In genomic region chr2:172772637-172773036, GRCh38 we compare ENCODE assay signal across 23 cellular contexts. TPM values are rescaled to one million over a fixed set of nuclear protein-coding genes. Genes with fewer than 3 reads are reported as not detected.
A peak's percentile ranks its signal among the peaks of the same experiment; 100 is the strongest.
DNase-seq lines count a peak whose midpoint lies in the region; ATAC-seq and TF ChIP-seq lines count a peak whose summit lies in the region.
"Had no signal": no experiment of that assay in that cellular context is flagged by ENCODE, and none has a peak within 500 bp of the region (broad histone marks: within the 10 kb centered on the region; RNA-seq: fewer than 3 reads in every experiment).

No MANE protein-coding gene starts in this region.

- DNase-seq in GM04504 (ENCODE audit: low read depth): peak; percentile 3
- DNase-seq in amniotic epithelial cell (ENCODE audit: low read depth): peak; percentile 81
- peak; percentile 10 for DNase-seq in fibroblast of gingiva (ENCODE audit: low read depth)
- peak; percentile 97 for DNase-seq in retinal pigment epithelial cell (ENCODE audit: low read depth)
- DNase-seq in ecto neural progenitor cell (ENCODE audit: low spot score): no peak
- DNase-seq in lower leg skin (ENCODE audit: low spot score in 2 of 2): no peak
- DNase-seq in effector CD4-positive, alpha-beta T cell: no peak
- DNase-seq: activated CD8-positive, alpha-beta memory T cell treated with anti-CD3 and anti-CD28 coated beads, Interleukin-2, amount 50 U/mL, for 4 hours; DMS79 treated with DMSO at 0.1 percent for 48 hours; kidney glomerular epithelial cell; MG63; NCI-H1436 treated with DMSO at 0.1 percent for 48 hours; NCI-H524; nucleus accumbens; retina; spleen; stimulated activated CD4-positive, alpha-beta T cell treated with anti-CD3 and anti-CD28 coated beads, Interleukin-4, amount 100 ng/mL, for 24 hours; stimulated activated naive CD4-positive, alpha-beta T cell treated with Interleukin-2 at 50 U/mL for 16 hours; tibial artery; WERI-Rb-1 had no signal

- ATAC-seq in GM19035 (IDR thresholded peaks at IDR 0.05; ENCODE audit: unreplicated experiment): no peak
- ATAC-seq: SK-N-SH treated with all-trans-retinoic acid at 6 μM for 48 hours had no signal

- TF ChIP-seq CTCF in retinal pigment epithelial cell (conservative IDR thresholded peaks at IDR 0.05; ENCODE audit: low read depth, low read length) (no peak), lower leg skin (IDR thresholded peaks at IDR 0.05) (no peak)

- WGBS in lower leg skin, 2 donors: 69 to 74% methylated on average over 4 of the region's 4 CpGs

- no peak overlapping the region for H3K4me3 ChIP-seq in retinal pigment epithelial cell (ENCODE audit: low read length)
- H3K4me3 ChIP-seq in lower leg skin (ENCODE audit: low read depth, poor library complexity, severe bottlenecking): no peak overlapping the region
- H3K4me3 ChIP-seq: breast epithelium, MG63, spleen, tibial artery had no signal

- no peak for TF ChIP-seq POLR2A in lower leg skin (IDR thresholded peaks at IDR 0.05)

- intact Hi-C loops in lower leg skin (cut with DNase I; ENCODE audit: low total_unique reads): no loop called here

RNA-seq across cellular contexts. Expression of gene RAPGEF4, which starts 37.0 kb away (rescaled TPM):
- total RNA-seq in lower leg skin: 10 to 100 TPM; 15.5 to 25.8 (median 25.0) TPM

Comparison
In these comparisons a context has a peak if more than half of its experiments do, and no peak if none do; other contexts are left out.
1. DNase-seq: peak in GM04504 (single experiment), amniotic epithelial cell (single experiment), fibroblast of gingiva (single experiment) and retinal pigment epithelial cell (single experiment); none in ecto neural progenitor cell (single experiment), lower leg skin (0 of 2) and effector CD4-positive, alpha-beta T cell (single experiment).